In genomic region chr5:103224118-103224893, GRCh38 we compare ENCODE assay signal across 8 cellular contexts. TPM values are rescaled to one million over a fixed set of nuclear protein-coding genes. Genes with fewer than 3 reads are reported as not detected.
DNase-seq lines count a peak whose midpoint lies in the region; ATAC-seq and TF ChIP-seq lines count a peak whose summit lies in the region.

No MANE protein-coding gene starts in this region.

- no peaks in the 10 kb centered on the region for H3K36me3 ChIP-seq in gastroesophageal sphincter

- no peaks in the 10 kb centered on the region for H3K27me3 ChIP-seq in gastroesophageal sphincter

- no peak for TF ChIP-seq EP300 in gastroesophageal sphincter (IDR thresholded peaks at IDR 0.05)

- no peaks in the 10 kb centered on the region for H3K9me3 ChIP-seq in gastroesophageal sphincter

- no peaks in the 10 kb centered on the region for H3K4me1 ChIP-seq in gastroesophageal sphincter

- TF ChIP-seq POLR2A in gastroesophageal sphincter (IDR thresholded peaks at IDR 0.05), result no peak

- H3K9me3 Mint-ChIP-seq in activated T-cell treated with anti-CD3 and anti-CD28 coated beads, Interleukin-2, amount 50 U/mL, for 4 hours, result no peaks in the 10 kb centered on the region
- H3K9me3 Mint-ChIP-seq in progenitor cell of endocrine pancreas (ENCODE audit: low read depth), result peaks cover 10% of the 10 kb centered on the region

- peaks cover 4% of the 10 kb centered on the region for H3K36me3 Mint-ChIP-seq in activated T-cell treated with anti-CD3 and anti-CD28 coated beads, Interleukin-2, amount 50 U/mL, for 4 hours (ENCODE audit: insufficient read depth)
- H3K36me3 Mint-ChIP-seq in progenitor cell of endocrine pancreas (ENCODE audit: insufficient read depth), result peaks cover 2% of the 10 kb centered on the region

- no peak overlapping the region for H3K4me3 ChIP-seq in gastroesophageal sphincter

- DNase-seq in DMS114 treated with DMSO at 0.1 percent for 48 hours (lab: John Stamatoyannopoulos, UW; ENCODE audit: unreplicated experiment) (peak; percentile 77), NCI-H526 treated with DMSO at 0.1 percent for 48 hours (lab: John Stamatoyannopoulos, UW) (peak; percentile 19), progenitor cell of endocrine pancreas (ENCODE audit: low spot score, unreplicated experiment) (no peak)
- DNase-seq in activated T-cell treated with anti-CD3 and anti-CD28 coated beads, Interleukin-2, amount 50 U/mL, for 4 hours, result no peak
- no peak for DNase-seq in effector CD4-positive, alpha-beta T cell

- H3K4me3 Mint-ChIP-seq in activated T-cell treated with anti-CD3 and anti-CD28 coated beads, Interleukin-2, amount 50 U/mL, for 4 hours, result no peak overlapping the region
- H3K4me3 Mint-ChIP-seq in progenitor cell of endocrine pancreas (ENCODE audit: low read depth), result peak overlapping the region; percentile 23

- ATAC-seq in GM19438 (IDR thresholded peaks at IDR 0.05; ENCODE audit: low read depth, unreplicated experiment) (peak; percentile 99), HG03442 (IDR thresholded peaks at IDR 0.05; ENCODE audit: unreplicated experiment) (peak; percentile 96), gastroesophageal sphincter (peak; percentile 51)
- peak; percentile 89 to 95 for ATAC-seq in activated T-cell treated with anti-CD3 and anti-CD28 coated beads, Interleukin-2, amount 50 U/mL, for 4 hours

- H3K27me3 Mint-ChIP-seq in activated T-cell treated with anti-CD3 and anti-CD28 coated beads, Interleukin-2, amount 50 U/mL, for 4 hours (ENCODE audit: low read depth), result peaks cover 22% of the 10 kb centered on the region
- H3K27me3 Mint-ChIP-seq in progenitor cell of endocrine pancreas, result no peaks in the 10 kb centered on the region

- H3K4me1 Mint-ChIP-seq in activated T-cell treated with anti-CD3 and anti-CD28 coated beads, Interleukin-2, amount 50 U/mL, for 4 hours (ENCODE audit: low read depth), result no peaks in the 10 kb centered on the region
- no peaks in the 10 kb centered on the region for H3K4me1 Mint-ChIP-seq in progenitor cell of endocrine pancreas (ENCODE audit: low read depth)

- no peak overlapping the region for H3K27ac Mint-ChIP-seq in progenitor cell of endocrine pancreas

- TF ChIP-seq CTCF in gastroesophageal sphincter (IDR thresholded peaks at IDR 0.05), result peak; percentile 31 to 62 (median 50)
- peak; percentile 63 for TF ChIP-seq CTCF in progenitor cell of endocrine pancreas (IDR thresholded peaks at IDR 0.05; ENCODE audit: unreplicated experiment)

- no peak overlapping the region for H3K27ac ChIP-seq in gastroesophageal sphincter

- WGBS in gastroesophageal sphincter (ENCODE audit: low coverage in 1 of 2), 2 donors, result 90% methylated on average over 2 of the region's 11 CpGs; no CpG with 5 or more reads in 1 of the 2 donors

RNA-seq across cellular contexts. Expression of gene MACIR, which starts 34.3 kb away (rescaled TPM):
- total RNA-seq in activated T-cell treated with anti-CD3 and anti-CD28 coated beads, Interleukin-2, amount 50 U/mL, for 4 hours, result 10 to 100 TPM in 1 of 3 donors, 1 to 10 TPM in 2; 8.2 to 10.4 (median 9.3) TPM
- total RNA-seq in gastroesophageal sphincter, result 10 to 100 TPM in 2 of 4 donors, 1 to 10 TPM in 2; 3.9 to 12.2 (median 8.0) TPM
- total RNA-seq in progenitor cell of endocrine pancreas, result 10.8 and 14.0 TPM in 2 replicates

Comparison
In these comparisons a context has a peak if more than half of its experiments do, and no peak if none do; other contexts are left out.
1. DNase-seq: peak in DMS114 treated with DMSO at 0.1 percent for 48 hours (single experiment) and NCI-H526 treated with DMSO at 0.1 percent for 48 hours (single experiment); none in activated T-cell treated with anti-CD3 and anti-CD28 coated beads, Interleukin-2, amount 50 U/mL, for 4 hours (single experiment), progenitor cell of endocrine pancreas (single experiment) and effector CD4-positive, alpha-beta T cell (single experiment).
2. Peak in every context shown above with its lines, with median percentiles within 50 percentile points of each other: ATAC-seq.